ENCODE assay signal across 1 cellular context in the genomic region with DNA sequence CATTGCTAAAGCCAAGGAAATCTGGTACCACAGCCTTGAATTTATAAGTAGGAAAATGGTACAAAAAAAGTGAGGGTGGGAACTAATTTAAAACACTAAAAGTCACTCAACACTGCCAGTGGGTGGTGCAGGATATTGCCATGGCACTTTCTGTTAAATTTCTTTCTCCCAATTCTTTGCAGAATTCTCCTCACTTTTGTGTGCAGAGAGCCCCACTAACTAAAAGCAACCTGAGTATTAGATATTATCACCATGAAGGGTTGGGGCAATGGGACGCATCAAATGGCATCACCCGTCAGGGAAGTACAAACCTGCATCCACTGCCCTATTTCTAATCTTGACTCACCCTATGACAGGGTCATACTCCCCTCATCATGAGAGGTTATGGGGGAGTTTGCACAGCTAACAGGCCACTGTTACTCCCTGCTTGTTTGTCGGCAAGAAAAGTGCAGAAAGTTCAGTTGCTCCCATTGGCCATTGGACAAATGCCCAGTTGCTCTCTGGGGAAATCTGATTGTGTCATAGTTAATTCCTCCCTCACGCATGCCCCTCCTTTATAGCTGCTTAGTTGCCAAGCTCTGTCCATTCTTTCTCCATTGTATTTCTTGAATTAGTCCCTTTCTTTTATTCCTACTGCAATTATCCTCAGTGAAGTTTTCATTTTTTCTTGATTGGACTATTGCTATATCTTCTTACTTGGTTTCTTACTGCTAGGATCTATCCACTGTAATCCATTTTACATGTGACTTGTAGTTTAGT.
TF ChIP-seq lines count a peak whose summit lies in the region.

No MANE protein-coding gene starts in this region.

TF ChIP-seq in IMR-90, 13 proteins besides CTCF, POLR2A, EP300 and RAD21:
- peak; percentile 89 for TF ChIP-seq CEBPB (IDR thresholded peaks at IDR 0.05; ENCODE audit: low read depth, low read length)
- peak; percentile 78; the same call in 1 of the 2 replicates for TF ChIP-seq MAZ (IDR thresholded peaks at IDR 0.05; ENCODE audit: borderline replicate concordance, low read depth, low read length)
- no peak for TF ChIP-seq RFX5 (IDR thresholded peaks at IDR 0.05; ENCODE audit: low read depth, low read length)
- no peak for TF ChIP-seq FOS (IDR thresholded peaks at IDR 0.05; ENCODE audit: low read depth, low read length)
